Comparison of ENCODE assay signal across 1 cellular context in the genomic region with DNA sequence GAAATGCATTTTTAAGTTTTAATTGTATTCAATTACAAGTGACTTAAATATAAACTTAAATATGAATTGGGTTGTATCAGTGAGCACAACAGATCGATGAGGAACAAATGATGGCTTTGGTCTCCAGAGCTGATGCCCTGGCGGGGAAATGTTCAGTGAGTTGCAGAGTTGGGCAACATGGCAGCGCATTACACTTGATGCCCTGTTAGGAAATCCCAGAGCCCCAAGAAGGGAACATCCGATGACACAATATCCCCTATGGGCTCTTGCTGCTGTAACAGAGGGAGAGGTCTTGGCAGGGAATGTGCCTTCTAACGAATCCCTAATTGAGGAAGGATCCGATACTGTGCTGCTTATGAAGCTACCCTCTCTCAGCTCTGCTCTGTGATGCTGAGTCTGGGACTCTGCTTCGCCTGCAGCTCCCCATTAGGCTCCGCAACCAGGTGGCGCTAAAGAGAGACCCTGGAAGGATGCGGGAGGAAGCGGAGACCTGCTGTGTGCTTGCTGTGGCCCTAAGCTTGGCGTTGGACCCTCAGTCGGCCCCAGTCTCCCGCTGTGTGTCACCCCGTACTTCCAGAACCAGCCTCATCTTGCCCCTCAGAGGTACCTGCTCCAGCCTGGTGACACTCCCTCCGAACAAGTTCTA.
TF ChIP-seq lines count a peak whose summit lies in the region.

No MANE protein-coding gene starts in this region.

TF ChIP-seq in H1, 55 proteins besides CTCF, POLR2A, EP300 and RAD21:
- TF ChIP-seq CHD2 (IDR thresholded peaks at IDR 0.05; ENCODE audit: low read length), result no peak
- no peak for TF ChIP-seq EZH2 (IDR thresholded peaks at IDR 0.05; ENCODE audit: low read depth, low read length, severe bottlenecking)
- no peak for TF ChIP-seq CTBP2 (IDR thresholded peaks at IDR 0.05; ENCODE audit: borderline replicate concordance, insufficient read depth, insufficient read length, low read length)
- TF ChIP-seq CBX8 (IDR thresholded peaks at IDR 0.05; ENCODE audit: borderline replicate concordance, low read depth, low read length), result no peak
- TF ChIP-seq USF2 (IDR thresholded peaks at IDR 0.05; ENCODE audit: low read length), result no peak
- TF ChIP-seq POLR2AphosphoS5 (IDR thresholded peaks at IDR 0.05; ENCODE audit: low read depth, low read length), result no peak
- no peak for TF ChIP-seq RBBP5 (IDR thresholded peaks at IDR 0.05; ENCODE audit: borderline replicate concordance, low read depth, low read length)
- TF ChIP-seq YY1 (IDR thresholded peaks at IDR 0.05; ENCODE audit: low read depth, low read length), result no peak
- no peak for TF ChIP-seq SIRT6 (IDR thresholded peaks at IDR 0.05; ENCODE audit: low read length)
- no peak for TF ChIP-seq TCF12 (IDR thresholded peaks at IDR 0.05; ENCODE audit: low read depth, low read length)
